Comparison of ENCODE assay signal across 9 cellular contexts in genomic region chr12:49019435-49020317, GRCh38. TPM values are rescaled to one million over a fixed set of nuclear protein-coding genes. Genes with fewer than 3 reads are reported as not detected.
DNase-seq lines count a peak whose midpoint lies in the region; ATAC-seq and TF ChIP-seq lines count a peak whose summit lies in the region.
"Had no signal": no experiment of that assay in that cellular context is flagged by ENCODE, and none has a peak within 500 bp of the region (broad histone marks: within the 10 kb centered on the region; RNA-seq: fewer than 3 reads in every experiment).

No MANE protein-coding gene starts in this region.

- DNase-seq in COLO829 (ENCODE audit: low spot score) (peak; percentile 36), HT-29 (ENCODE audit: low spot score) (peak; percentile 36), SKM-1 treated with dmso at 0.1 percent for 144 hours (lab: John Stamatoyannopoulos, UW; ENCODE audit: unreplicated experiment) (peak; percentile 43), mammary epithelial cell (no peak), mesenteric fat pad (ENCODE audit: low spot score) (peak; percentile 86), hepatic stellate cell (ENCODE audit: low spot score) (no peak)

- WGBS in mammary epithelial cell (ENCODE audit: low coverage, missing lambda C conversion rate): 76% methylated on average over 9 of the region's 9 CpGs
- 55% methylated on average over 9 of the region's 9 CpGs for WGBS in urinary bladder

- H3K4me3 ChIP-seq in mammary epithelial cell (replicated peaks in 1 of 3; ENCODE audit: insufficient read depth in 1 of 3, low read depth in 2 of 3, low read length in 3 of 3) (peak overlapping the region in 1 of 3 experiments; percentile 70), urinary bladder (ENCODE audit: low read depth, low read length) (no peak overlapping the region)

- dilution Hi-C loops in mammary epithelial cell (cut with HindIII; ENCODE audit: low sequenced_read_pairs): no loop called here

- no peaks in the 10 kb centered on the region for H4K20me1 ChIP-seq in mammary epithelial cell (ENCODE audit: insufficient read depth, low read length)

- H3K36me3 ChIP-seq in mammary epithelial cell (ENCODE audit: insufficient read depth, low read length): peaks cover 6% of the 10 kb centered on the region
- H3K36me3 ChIP-seq in urinary bladder (ENCODE audit: insufficient read depth): no peaks in the 10 kb centered on the region

- no peak overlapping the region for H3K9ac ChIP-seq in mammary epithelial cell (ENCODE audit: insufficient read depth, low read length)

- H3K4me2 ChIP-seq in mammary epithelial cell (ENCODE audit: insufficient read depth, low read depth, low read length): no peak overlapping the region

- in situ Hi-C loops in mammary epithelial cell (cut with MboI; ENCODE audit: low sequenced_read_pairs in 2 of 2): no loop called here

- H3K27me3 ChIP-seq in mammary epithelial cell (ENCODE audit: insufficient read depth, low read length): no peaks in the 10 kb centered on the region

- no peak for ATAC-seq in GM21576 (IDR thresholded peaks at IDR 0.05; ENCODE audit: unreplicated experiment)

- peaks cover 37% of the 10 kb centered on the region for H3K79me2 ChIP-seq in mammary epithelial cell (ENCODE audit: insufficient read depth, low read length)

- H3K9me3 ChIP-seq in mammary epithelial cell (replicated peaks; ENCODE audit: insufficient read depth, low read length): no peaks in the 10 kb centered on the region

- H3K4me1 ChIP-seq in mammary epithelial cell (ENCODE audit: insufficient read depth, low read length) (peaks cover 9% of the 10 kb centered on the region), urinary bladder (ENCODE audit: insufficient read depth) (no peaks in the 10 kb centered on the region)

- BruUV-seq in mammary epithelial cell (replicated peaks; lab: Mats Ljungman, UMichigan): no TSS peak

- H2AFZ ChIP-seq in mammary epithelial cell (ENCODE audit: low read depth, low read length): no peak overlapping the region

- H3K27ac ChIP-seq in mammary epithelial cell (ENCODE audit: insufficient read depth, low read depth, low read length) (peak overlapping the region; percentile 91), urinary bladder (ENCODE audit: low read depth) (peak overlapping the region; percentile 26)

- CTCF ChIA-PET in mammary epithelial cell (lab: Charles Lee; ENCODE audit: low non-redundant PET): interaction anchor here (0.6 kb wide), 1 partner anchor 204 kb away, joined by 5 read pairs; no protein-coding TSS in a partner anchor

- intact Hi-C loops in mammary epithelial cell (cut with micrococcal nuclease): no loop called here

- TF ChIP-seq CTCF in mammary epithelial cell (conservative IDR thresholded peaks at IDR 0.05 in 1 of 2, IDR thresholded peaks at IDR 0.05 in 1 of 2; ENCODE audit: extremely low read depth in 1 of 2, insufficient read depth in 1 of 2, low read depth in 1 of 2, low read length in 2 of 2): peak; percentile 21 to 35

RNA-seq across cellular contexts. Expression of gene PRKAG1, which starts 1.1 kb away (rescaled TPM):
- 38.4 and 50.4 TPM in 2 replicates for total RNA-seq in HT-29 (2014; rRNA removed; shearing (Covaris generic))
- total RNA-seq in mammary epithelial cell (10 to 100 TPM; 56.7 to 84.8 TPM), mesenteric fat pad (61.7 TPM), urinary bladder (41.8 TPM)
- polyA plus RNA-seq in mammary epithelial cell (89.0 TPM), urinary bladder (63.3 TPM)
- polyA minus RNA-seq in mammary epithelial cell: 73.9 TPM

RNA-seq across cellular contexts. Expression of gene DDN, which starts 20.5 kb away (rescaled TPM):
- total RNA-seq in HT-29 (2014; rRNA removed; shearing (Covaris generic)): 0.66 and 0.83 TPM in 2 replicates
- total RNA-seq in mammary epithelial cell (under 1 TPM; 0.33 to 0.52 TPM), mesenteric fat pad (0.10 TPM), urinary bladder (0.74 TPM)
- polyA plus RNA-seq in mammary epithelial cell (0.09 TPM), urinary bladder (not detected)
- polyA minus RNA-seq in mammary epithelial cell: not detected

RNA-seq across cellular contexts. Expression of gene KMT2D, which starts 40.9 kb away (rescaled TPM):
- 28.3 and 32.4 TPM in 2 replicates for total RNA-seq in HT-29 (2014; rRNA removed; shearing (Covaris generic))
- total RNA-seq in mammary epithelial cell (10 to 100 TPM; 30.7 to 78.0 TPM), mesenteric fat pad (79.7 TPM), urinary bladder (30.5 TPM)
- polyA plus RNA-seq in mammary epithelial cell (8.0 TPM), urinary bladder (22.0 TPM)
- polyA minus RNA-seq in mammary epithelial cell: 90.4 TPM

RNA-seq across cellular contexts. Expression of gene WNT1, which starts 41.6 kb away (rescaled TPM):
- not detected in 2 replicates for total RNA-seq in HT-29 (2014; rRNA removed; shearing (Covaris generic))
- total RNA-seq in mammary epithelial cell: not detected
- not detected for polyA plus RNA-seq in mammary epithelial cell
- polyA minus RNA-seq in mammary epithelial cell: not detected
- total RNA-seq in mesenteric fat pad: not detected
- total RNA-seq in urinary bladder: not detected
- polyA plus RNA-seq in urinary bladder: not detected
- total RNA-seq: T-helper 2 cell treated with Interferon-gamma antibody and Interleukin-4, amounts not matched to agents 100 ng/mL and 5 ng/mL, for 36 hours had no signal

RNA-seq across cellular contexts. Expression of gene WNT10B, which starts 48.1 kb away (rescaled TPM):
- 0.16 and 0.71 TPM in 2 replicates for total RNA-seq in HT-29 (2014; rRNA removed; shearing (Covaris generic))
- total RNA-seq in mammary epithelial cell: 1 to 10 TPM in 1 of 2 donors, under 1 TPM in 1; 0.17 to 1.1 TPM
- 0.75 TPM for polyA plus RNA-seq in mammary epithelial cell
- polyA minus RNA-seq in mammary epithelial cell: not detected
- 0.48 TPM for total RNA-seq in mesenteric fat pad
- 0.79 TPM for total RNA-seq in urinary bladder
- polyA plus RNA-seq in urinary bladder: 1.2 TPM

Comparison
In these comparisons a context has a peak if more than half of its experiments do, and no peak if none do; other contexts are left out.
1. DNase-seq: peak in COLO829 (single experiment), HT-29 (single experiment), SKM-1 treated with dmso at 0.1 percent for 144 hours (single experiment) and mesenteric fat pad (single experiment); none in mammary epithelial cell (single experiment) and hepatic stellate cell (single experiment).